ENCODE assay signal across 20 cellular contexts in genomic region chr3:53116956-53117355, GRCh38. TPM values are rescaled to one million over a fixed set of nuclear protein-coding genes. Genes with fewer than 3 reads are reported as not detected.
DNase-seq lines count a peak whose midpoint lies in the region; ATAC-seq, FAIRE-seq and TF ChIP-seq lines count a peak whose summit lies in the region.
"Had no signal": no experiment of that assay in that cellular context is flagged by ENCODE, and none has a peak within 500 bp of the region (broad histone marks: within the 10 kb centered on the region; RNA-seq: fewer than 3 reads in every experiment).

No MANE protein-coding gene starts in this region.

- POLR2A ChIA-PET in HepG2 (lab: Yijun Ruan, JAX) (no interaction called here), K562 (lab: Yijun Ruan, JAX) (no interaction called here)

- no peak for TF ChIP-seq POLR2A in HepG2 (IDR thresholded peaks at IDR 0.05; ENCODE audit: insufficient read depth in 1 of 2, low read depth in 2 of 2, low read length in 2 of 2)
- no peak for TF ChIP-seq POLR2A in right lobe of liver (IDR thresholded peaks at IDR 0.05)
- TF ChIP-seq POLR2A in K562 (conservative IDR thresholded peaks at IDR 0.05) = no peak

- H3K27ac ChIP-seq in HepG2 (ENCODE audit: extremely low read length, insufficient read depth, low read length) (no peak overlapping the region), right lobe of liver (no peak overlapping the region), K562 (ENCODE audit: extremely low read depth, low read depth, low read length) (no peak overlapping the region), small intestine (ENCODE audit: low read depth in 1 of 2, low read length in 1 of 2) (no peak overlapping the region)
- H3K27ac ChIP-seq: 22Rv1; A549; BLaER1 treated with 17β-estradiol and CSF1 and Interleukin-3, amounts not matched to agents 10 nM and 100 nM; C4-2B had no signal

- TF ChIP-seq CTCF in HepG2 (CRISPR knock-in tag; IDR thresholded peaks at IDR 0.05) = no peak
- no peak for TF ChIP-seq CTCF in right lobe of liver (IDR thresholded peaks at IDR 0.05)
- TF ChIP-seq CTCF in K562 (IDR thresholded peaks at IDR 0.05 in 2 of 3, conservative IDR thresholded peaks at IDR 0.05 in 1 of 3; ENCODE audit: insufficient read depth in 2 of 3, low read depth in 1 of 3, low read length in 3 of 3) = no peak

- TF ChIP-seq EP300 in HepG2 (IDR thresholded peaks at IDR 0.05; ENCODE audit: low read depth in 2 of 2, low read length in 2 of 2) (no peak), HepG2 (CRISPR knock-in tag; IDR thresholded peaks at IDR 0.05; ENCODE audit: borderline replicate concordance) (no peak), K562 (IDR thresholded peaks at IDR 0.05; ENCODE audit: low read length) (no peak)

- H3K36me3 ChIP-seq in HepG2 (replicated peaks in 1 of 2; ENCODE audit: control insufficient read depth in 1 of 2, insufficient read depth in 2 of 2, low read length in 2 of 2) = peaks cover 18 to 46% of the 10 kb centered on the region in 2 experiments
- H3K36me3 ChIP-seq in right lobe of liver = peaks cover 6 to 49% (median 21%) of the 10 kb centered on the region in 4 donors
- H3K36me3 ChIP-seq in K562 (ENCODE audit: control insufficient read depth, insufficient read depth, low read length) = peaks cover 44% of the 10 kb centered on the region
- peaks cover 7 to 15% of the 10 kb centered on the region in 2 donors for H3K36me3 ChIP-seq in small intestine (ENCODE audit: control insufficient read depth in 2 of 2, insufficient read depth in 2 of 2, low read length in 2 of 2)

- H3K27me3 ChIP-seq in HepG2 (ENCODE audit: control insufficient read depth in 1 of 2, insufficient read depth in 2 of 2, low read length in 2 of 2) (no peaks in the 10 kb centered on the region; a peak in 1 of 5 replicates), right lobe of liver (no peaks in the 10 kb centered on the region), K562 (ENCODE audit: control insufficient read depth in 2 of 2, insufficient read depth in 2 of 2, low read length in 2 of 2) (no peaks in the 10 kb centered on the region), small intestine (ENCODE audit: control insufficient read depth in 2 of 2, insufficient read depth in 2 of 2, low read length in 2 of 2) (no peaks in the 10 kb centered on the region)
- H3K27me3 ChIP-seq: BLaER1 treated with 17β-estradiol and CSF1 and Interleukin-3, amounts not matched to agents 10 nM and 100 nM had no signal

- no peaks in the 10 kb centered on the region for H3K4me1 ChIP-seq in HepG2 (ENCODE audit: insufficient read depth, low read length)
- H3K4me1 ChIP-seq in right lobe of liver = peaks cover 0 to 9% (median 0%) of the 10 kb centered on the region in 4 donors
- peaks cover 5 to 23% of the 10 kb centered on the region in 2 experiments; a peak in 2 of 5 replicates for H3K4me1 ChIP-seq in K562 (replicated peaks in 1 of 2; ENCODE audit: control insufficient read depth in 2 of 2, insufficient read depth in 2 of 2, low read length in 2 of 2)
- H3K4me1 ChIP-seq in small intestine (ENCODE audit: control insufficient read depth in 2 of 2, insufficient read depth in 1 of 2, low read depth in 1 of 2, low read length in 1 of 2) = no peaks in the 10 kb centered on the region
- H3K4me1 ChIP-seq: A549, Caco-2 had no signal

- ATAC-seq in HepG2 (no peak), right lobe of liver (no peak), K562 (no peak)
- ATAC-seq: A549; CD8-positive, alpha-beta T cell had no signal

- in situ Hi-C loops in HepG2 (cut with HindIII; ENCODE audit: extremely low pct_ligation_motif_present, low pct_unique_long_range_greater_than_20kb) (no loop called here), K562 (cut with MboI) (no loop called here)

- TF ChIP-seq RAD21 in HepG2 (CRISPR knock-in tag; IDR thresholded peaks at IDR 0.05) (no peak), K562 (CRISPR knock-in tag; conservative IDR thresholded peaks at IDR 0.05 in 1 of 2, IDR thresholded peaks at IDR 0.05 in 1 of 2) (no peak)

- BruUV-seq in HepG2 (replicated peaks; lab: Mats Ljungman, UMichigan) = no TSS peak
- no TSS peak for BruUV-seq in K562 (replicated peaks; lab: Mats Ljungman, UMichigan)

- H3K9me3 ChIP-seq in HepG2 (ENCODE audit: low read length) (no peaks in the 10 kb centered on the region), right lobe of liver (no peaks in the 10 kb centered on the region), K562 (replicated peaks; ENCODE audit: control insufficient read depth, insufficient read depth, low read depth, low read length) (no peaks in the 10 kb centered on the region), small intestine (ENCODE audit: control insufficient read depth, low read depth) (no peaks in the 10 kb centered on the region)
- H3K9me3 ChIP-seq: A549; BLaER1 treated with 17β-estradiol and CSF1 and Interleukin-3, amounts not matched to agents 10 nM and 100 nM; Caco-2 had no signal

- FAIRE-seq in HepG2 (lab: Jason Lieb, UNC) (no peak), K562 (lab: Jason Lieb, UNC) (no peak), small intestine (lab: Jason Lieb, UNC) (no peak)
- FAIRE-seq: A549, D721Med, G401.6, GM12891, GM19239 had no signal

- intact Hi-C loops in HepG2 (cut with micrococcal nuclease; ENCODE audit: unreplicated experiment) (no loop called here), right lobe of liver (cut with DNase I) (loop anchor here in 1 of 2 donors (5.0 kb wide), 1 partner anchor 75 kb away; no protein-coding TSS in a partner anchor), K562 (cut with micrococcal nuclease) (no loop called here)

- 100% methylated on average over 1 of the region's 1 CpG for WGBS in HepG2 (ENCODE audit: low lambda C conversion rate)
- WGBS in right lobe of liver (ENCODE audit: insufficient coverage, low coverage, low lambda C conversion rate, missing lambda C conversion rate) = 100% methylated on average over 1 of the region's 1 CpG
- WGBS in K562 (ENCODE audit: insufficient coverage, low coverage, missing lambda C conversion rate) = 88% methylated on average over 1 of the region's 1 CpG
- 95 to 100% (median 96%) methylated on average over 1 of the region's 1 CpG for WGBS in small intestine, 3 donors

- no peak overlapping the region for H3K4me3 ChIP-seq in HepG2 (replicated peaks in 1 of 3; ENCODE audit: insufficient read depth in 1 of 3, low read depth in 2 of 3, low read length in 3 of 3)
- H3K4me3 ChIP-seq in right lobe of liver = no peak overlapping the region
- no peak overlapping the region for H3K4me3 ChIP-seq in K562
- no peak overlapping the region for H3K4me3 ChIP-seq in small intestine (ENCODE audit: low read depth in 1 of 2, low read length in 2 of 2)
- H3K4me3 ChIP-seq: A549; BLaER1 treated with 17β-estradiol and CSF1 and Interleukin-3, amounts not matched to agents 10 nM and 100 nM had no signal

- H4K20me1 ChIP-seq in HepG2 (ENCODE audit: insufficient read depth, low read length) = no peaks in the 10 kb centered on the region
- H4K20me1 ChIP-seq in K562 (replicated peaks; ENCODE audit: control insufficient read depth, insufficient read depth, low read length) = no peaks in the 10 kb centered on the region

- H2AFZ ChIP-seq in HepG2 (ENCODE audit: low read length) (no peak overlapping the region), K562 (ENCODE audit: low read depth, low read length) (no peak overlapping the region)

- no peaks in the 10 kb centered on the region for H3K79me2 ChIP-seq in HepG2 (ENCODE audit: insufficient read depth, low read length)
- H3K79me2 ChIP-seq in K562 (ENCODE audit: control insufficient read depth, insufficient read depth, low read length) = no peaks in the 10 kb centered on the region

- H3K4me2 ChIP-seq in HepG2 (ENCODE audit: low read depth, low read length) = no peak overlapping the region
- H3K4me2 ChIP-seq in K562 (ENCODE audit: insufficient read depth, low read length) = no peak overlapping the region
- H3K4me2 ChIP-seq: A549; BLaER1 treated with 17β-estradiol and CSF1 and Interleukin-3, amounts not matched to agents 10 nM and 100 nM had no signal

- no peak for DNase-seq in HepG2 (ENCODE audit: low spot score)
- no peak for DNase-seq in right lobe of liver
- no peak for DNase-seq in K562 (ENCODE audit: extremely low read depth in 1 of 4, low spot score in 3 of 4)
- DNase-seq in small intestine = no peak
- no peak for DNase-seq in HT-29 (ENCODE audit: low spot score)
- DNase-seq: AML-193; Caco-2; Calu3; CD4-positive, alpha-beta T cell; CD8-positive, alpha-beta T cell; DMS79 treated with DMSO at 0.1 percent for 48 hours; GF-D8 had no signal

- no peaks in the 10 kb centered on the region for H3K9me1 ChIP-seq in K562 (ENCODE audit: control insufficient read depth, insufficient read depth, low read length)

- no peak overlapping the region for H3K9ac ChIP-seq in HepG2 (ENCODE audit: insufficient read depth, low read depth, low read length)
- H3K9ac ChIP-seq in K562 (ENCODE audit: insufficient read depth in 1 of 2, low read depth in 2 of 2, low read length in 2 of 2) = no peak overlapping the region
- H3K9ac ChIP-seq: BLaER1 treated with 17β-estradiol and CSF1 and Interleukin-3, amounts not matched to agents 10 nM and 100 nM had no signal

- CTCF ChIA-PET in HepG2 (lab: Yijun Ruan, JAX; ENCODE audit: low intra/inter-chr PET ratio, low total read pairs) (interaction anchor here (1.6 kb wide), 1 partner anchor 79 kb away, joined by 6 read pairs; no protein-coding TSS in a partner anchor), K562 (lab: Yijun Ruan, JAX; ENCODE audit: low intra/inter-chr PET ratio) (no interaction called here)

RNA-seq across cellular contexts. Expression of gene RFT1, which starts 13.3 kb away (rescaled TPM):
- 25.7 and 37.0 TPM in 2 replicates for total RNA-seq in HepG2 (2016; rRNA removed; fragmentation: Illumina TruSeq; extraction: Trizol)
- total RNA-seq in HepG2 (2016; cell fraction: cytosol; rRNA removed; fragmentation: Illumina TruSeq; extraction: Trizol; ENCODE audit: low read depth) = 4.3 and 5.1 TPM in 2 replicates
- total RNA-seq in HepG2 (2016; cell fraction: insoluble cytoplasmic fraction; rRNA removed; fragmentation: Illumina TruSeq; extraction: Trizol) = 25.2 and 37.3 TPM in 2 replicates
- 14.7 and 16.2 TPM in 2 replicates for total RNA-seq in HepG2 (2016; cell fraction: membrane; rRNA removed; fragmentation: Illumina TruSeq; extraction: Trizol)
- 30.4 and 35.0 TPM in 2 replicates for total RNA-seq in HepG2 (2016; cell fraction: nucleus; rRNA removed; fragmentation: Illumina TruSeq; extraction: Trizol)
- polyA plus RNA-seq in HepG2 (2011; rRNA removed) = 21.0 and 23.2 TPM in 2 replicates
- polyA plus RNA-seq in HepG2 (2011; cell fraction: cytosol; rRNA removed) = 21.9 and 27.5 TPM in 2 replicates
- polyA plus RNA-seq in HepG2 (2011; cell fraction: nucleus; rRNA removed) = 11.4 TPM in 2 replicates
- polyA plus RNA-seq in HepG2 (2012) = 13.7 and 19.5 TPM in 2 replicates
- 5.2 and 6.1 TPM in 2 replicates for polyA plus RNA-seq in HepG2 (2016; cell fraction: cytosol; fragmentation: Illumina TruSeq; extraction: Trizol; ENCODE audit: low read depth)
- polyA plus RNA-seq in HepG2 (2016; cell fraction: insoluble cytoplasmic fraction; fragmentation: Illumina TruSeq; extraction: Trizol; ENCODE audit: low read depth) = 20.1 and 21.3 TPM in 2 replicates
- 10.2 and 12.2 TPM in 2 replicates for polyA plus RNA-seq in HepG2 (2016; cell fraction: membrane; fragmentation: Illumina TruSeq; extraction: Trizol; ENCODE audit: low read depth)
- 32.4 and 36.2 TPM in 2 replicates for polyA plus RNA-seq in HepG2 (2016; cell fraction: nucleus; fragmentation: Illumina TruSeq; extraction: Trizol; ENCODE audit: insufficient read depth, low read depth)
- polyA minus RNA-seq in HepG2 (2011; rRNA and poly(A)+ RNA removed; ENCODE audit: low replicate concordance) = 79.7 and 80.7 TPM in 2 replicates
- polyA minus RNA-seq in HepG2 (2011; cell fraction: cytosol; rRNA and poly(A)+ RNA removed) = 17.0 and 17.7 TPM in 2 replicates
- polyA minus RNA-seq in HepG2 (2011; cell fraction: nucleus; rRNA and poly(A)+ RNA removed) = 15.6 and 15.8 TPM in 2 replicates
- 10 to 100 TPM in 4 of 6 experiments, 1 to 10 TPM in 2; 9.3 to 12.4 (median 10.4) TPM for total RNA-seq in right lobe of liver
- total RNA-seq in K562 (2011; cell fraction: chromatin; rRNA removed; ENCODE audit: low replicate concordance) = 24.4 and 29.3 TPM in 2 replicates
- 21.2 and 22.3 TPM in 2 replicates for total RNA-seq in K562 (2011; cell fraction: nucleolus; rRNA removed)
- total RNA-seq in K562 (2011; cell fraction: nucleoplasm; rRNA removed) = 25.0 and 27.3 TPM in 2 replicates
- 4.4 and 6.2 TPM in 2 replicates for total RNA-seq in K562 (2014; rRNA removed)
- 6.1 and 6.2 TPM in 2 replicates for total RNA-seq in K562 (2014; rRNA removed; fragmentation: Illumina TruSeq; extraction: Trizol)
- total RNA-seq in K562 (2015; rRNA removed; fragmentation: Illumina TruSeq; extraction: Trizol) = 5.0 and 6.0 TPM in 2 replicates
- 10.9 and 13.9 TPM in 2 replicates for total RNA-seq in K562 (2021)
- 16.5 and 23.8 TPM in 2 replicates for polyA plus RNA-seq in K562 (2011; rRNA removed)
- 22.8 and 23.1 TPM in 2 replicates for polyA plus RNA-seq in K562 (2011; cell fraction: cytosol; rRNA removed)
- polyA plus RNA-seq in K562 (2011; cell fraction: nucleus; rRNA removed) = 12.2 and 13.6 TPM in 2 replicates
- polyA plus RNA-seq in K562 (2012) = 11.8 and 16.9 TPM in 2 replicates
- 10.5 and 11.3 TPM in 2 replicates for polyA plus RNA-seq in K562 (2014; fragmentation: Illumina TruSeq; extraction: Trizol)
- polyA plus RNA-seq in K562 (2014; fragmentation: Nextera tagmentation; extraction: Ambion mirVana) = 1 to 10 TPM; 7.4 to 9.0 TPM
- polyA plus RNA-seq in K562 (2014; rRNA removed) = 8.9 and 10.1 TPM in 2 replicates
- polyA minus RNA-seq in K562 (2011; rRNA and poly(A)+ RNA removed) = 26.4 and 34.0 TPM in 2 replicates
- polyA minus RNA-seq in K562 (2011; cell fraction: cytosol; rRNA and poly(A)+ RNA removed) = 4.4 and 10.6 TPM in 2 replicates
- polyA minus RNA-seq in K562 (2011; cell fraction: nucleus; rRNA and poly(A)+ RNA removed) = 7.3 and 8.2 TPM in 2 replicates
- polyA plus RNA-seq in small intestine = 10 to 100 TPM in 1 of 3 donors, 1 to 10 TPM in 2; 1.3 to 17.2 (median 1.9) TPM
- total RNA-seq in HT-29 (2014; rRNA removed; shearing (Covaris generic)) = 10.6 and 12.0 TPM in 2 replicates

RNA-seq across cellular contexts. Expression of gene PRKCD, which starts 44.1 kb away (rescaled TPM):
- total RNA-seq in HepG2 (2016; rRNA removed; fragmentation: Illumina TruSeq; extraction: Trizol) (1.6 and 4.3 TPM in 2 replicates), right lobe of liver (1 to 10 TPM; 3.5 to 8.3 (median 5.1) TPM), K562 (2014; rRNA removed) (3.0 and 4.6 TPM in 2 replicates), K562 (2014; rRNA removed; fragmentation: Illumina TruSeq; extraction: Trizol) (4.2 and 4.4 TPM in 2 replicates), K562 (2015; rRNA removed; fragmentation: Illumina TruSeq; extraction: Trizol) (5.9 and 6.1 TPM in 2 replicates), K562 (2021) (15.7 and 16.0 TPM in 2 replicates)
- 0.79 and 1.0 TPM in 2 replicates for total RNA-seq in HepG2 (2016; cell fraction: cytosol; rRNA removed; fragmentation: Illumina TruSeq; extraction: Trizol; ENCODE audit: low read depth)
- total RNA-seq in HepG2 (2016; cell fraction: insoluble cytoplasmic fraction; rRNA removed; fragmentation: Illumina TruSeq; extraction: Trizol) = 1.7 and 3.8 TPM in 2 replicates
- total RNA-seq in HepG2 (2016; cell fraction: membrane; rRNA removed; fragmentation: Illumina TruSeq; extraction: Trizol) = 2.3 and 2.6 TPM in 2 replicates
- total RNA-seq in HepG2 (2016; cell fraction: nucleus; rRNA removed; fragmentation: Illumina TruSeq; extraction: Trizol) = 4.3 and 4.4 TPM in 2 replicates
- polyA plus RNA-seq in HepG2 (2011; rRNA removed) (40.7 and 47.7 TPM in 2 replicates), K562 (2011; rRNA removed) (15.3 and 16.0 TPM in 2 replicates), K562 (2014; fragmentation: Illumina TruSeq; extraction: Trizol) (18.8 and 19.5 TPM in 2 replicates), K562 (2014; fragmentation: Nextera tagmentation; extraction: Ambion mirVana) (1 to 10 TPM; 2.5 to 4.1 TPM), K562 (2014; rRNA removed) (14.1 and 14.3 TPM in 2 replicates), small intestine (100 to 1,000 TPM in 1 of 3 donors, 10 to 100 TPM in 2; 28.9 to 150 (median 99.7) TPM)
- polyA plus RNA-seq in HepG2 (2011; cell fraction: cytosol; rRNA removed) = 43.8 and 46.4 TPM in 2 replicates
- polyA plus RNA-seq in HepG2 (2011; cell fraction: nucleus; rRNA removed) = 49.0 and 56.6 TPM in 2 replicates
- polyA plus RNA-seq in HepG2 (2012) = 26.9 and 29.1 TPM in 2 replicates
- polyA plus RNA-seq in HepG2 (2016; cell fraction: cytosol; fragmentation: Illumina TruSeq; extraction: Trizol; ENCODE audit: low read depth) = 4.3 and 5.2 TPM in 2 replicates
- 19.3 and 22.7 TPM in 2 replicates for polyA plus RNA-seq in HepG2 (2016; cell fraction: insoluble cytoplasmic fraction; fragmentation: Illumina TruSeq; extraction: Trizol; ENCODE audit: low read depth)
- polyA plus RNA-seq in HepG2 (2016; cell fraction: membrane; fragmentation: Illumina TruSeq; extraction: Trizol; ENCODE audit: low read depth) = 3.2 and 3.3 TPM in 2 replicates
- polyA plus RNA-seq in HepG2 (2016; cell fraction: nucleus; fragmentation: Illumina TruSeq; extraction: Trizol; ENCODE audit: insufficient read depth, low read depth) = 26.1 and 26.5 TPM in 2 replicates
- 30.4 and 51.6 TPM in 2 replicates for polyA minus RNA-seq in HepG2 (2011; rRNA and poly(A)+ RNA removed; ENCODE audit: low replicate concordance)
- polyA minus RNA-seq in HepG2 (2011; cell fraction: cytosol; rRNA and poly(A)+ RNA removed) = 17.5 and 20.8 TPM in 2 replicates
- 17.8 and 23.6 TPM in 2 replicates for polyA minus RNA-seq in HepG2 (2011; cell fraction: nucleus; rRNA and poly(A)+ RNA removed)
- total RNA-seq in K562 (2011; cell fraction: chromatin; rRNA removed; ENCODE audit: low replicate concordance) = 9.7 and 22.9 TPM in 2 replicates
- 11.8 and 13.8 TPM in 2 replicates for total RNA-seq in K562 (2011; cell fraction: nucleolus; rRNA removed)
- total RNA-seq in K562 (2011; cell fraction: nucleoplasm; rRNA removed) = 10.5 and 11.8 TPM in 2 replicates
- polyA plus RNA-seq in K562 (2011; cell fraction: cytosol; rRNA removed) = 16.0 and 19.6 TPM in 2 replicates
- polyA plus RNA-seq in K562 (2011; cell fraction: nucleus; rRNA removed) = 21.6 and 24.8 TPM in 2 replicates
- polyA plus RNA-seq in K562 (2012) = 12.8 and 15.7 TPM in 2 replicates
- 12.2 and 14.1 TPM in 2 replicates for polyA minus RNA-seq in K562 (2011; rRNA and poly(A)+ RNA removed)
- polyA minus RNA-seq in K562 (2011; cell fraction: cytosol; rRNA and poly(A)+ RNA removed) = 8.0 and 9.1 TPM in 2 replicates
- polyA minus RNA-seq in K562 (2011; cell fraction: nucleus; rRNA and poly(A)+ RNA removed) = 7.3 and 9.6 TPM in 2 replicates
- 5.2 and 5.9 TPM in 2 replicates for total RNA-seq in HT-29 (2014; rRNA removed; shearing (Covaris generic))
